24 cellular contexts compared by ENCODE assay signal in the genomic region with DNA sequence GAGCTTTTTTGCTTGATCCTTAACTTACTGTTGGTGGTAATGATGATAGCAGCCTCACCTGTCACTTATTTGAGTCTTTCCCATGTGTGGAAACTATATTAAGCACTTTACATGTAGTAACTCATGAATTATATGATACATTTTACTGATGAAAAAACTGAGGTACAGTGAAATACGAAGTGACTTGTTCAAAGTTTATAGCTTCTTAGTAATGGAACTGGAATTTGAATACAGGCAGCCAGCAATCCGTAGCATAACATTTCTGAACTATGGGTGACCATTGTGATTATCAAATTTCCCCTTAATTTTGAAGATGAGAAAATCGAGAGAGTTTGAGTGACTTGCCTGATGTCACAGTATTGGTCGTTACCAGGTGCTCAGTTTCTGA. TPM values are rescaled to one million over a fixed set of nuclear protein-coding genes. Genes with fewer than 3 reads are reported as not detected.
DNase-seq lines count a peak whose midpoint lies in the region; ATAC-seq lines count a peak whose summit lies in the region.
"Had no signal": no experiment of that assay in that cellular context is flagged by ENCODE, and none has a peak within 500 bp of the region (broad histone marks: within the 10 kb centered on the region; RNA-seq: fewer than 3 reads in every experiment).

No MANE protein-coding gene starts in this region.

- no peak overlapping the region for H4K8ac ChIP-seq in mesendoderm (ENCODE audit: low read depth, low read length)

- no peak for DNase-seq in activated T-cell treated with anti-CD3 and anti-CD28 coated beads, Interleukin-2, amount 50 U/mL, for 72 hours
- no peak for DNase-seq in activated T-cell treated with anti-CD3 and anti-CD28 coated beads, Interleukin-2, amount 50 U/mL, for 4 hours
- DNase-seq in HCEC 1CT = peak; percentile 17
- DNase-seq in iris pigment epithelial cell (ENCODE audit: low read depth) = peak; percentile 24
- no peak for DNase-seq in mesendoderm
- no peak for DNase-seq in left lobe of liver (ENCODE audit: low spot score)
- DNase-seq: ACHN; Caco-2; CD4-positive, alpha-beta memory T cell; DMS 273 treated with DMSO at 0.1 percent for 48 hours; DND-41; GDM1; MV-4-11; NCI-H1105 treated with DMSO at 0.1 percent for 48 hours; NCI-H2081; NCI-H2171; NCI-H524 treated with DMSO at 0.1 percent for 48 hours; SHP77 treated with DMSO at 0.1 percent for 48 hours had no signal

- H3K4me1 Mint-ChIP-seq in activated T-cell treated with anti-CD3 and anti-CD28 coated beads, Interleukin-2, amount 50 U/mL, for 72 hours (ENCODE audit: low read depth) = peaks cover 17% of the 10 kb centered on the region
- H3K4me1 Mint-ChIP-seq in activated T-cell treated with anti-CD3 and anti-CD28 coated beads, Interleukin-2, amount 50 U/mL, for 4 hours (ENCODE audit: low read depth) = peaks cover 19% of the 10 kb centered on the region

- peaks cover 20% of the 10 kb centered on the region for H3K4me1 ChIP-seq in skeletal muscle satellite cell (ENCODE audit: control insufficient read depth, insufficient read depth, low read length)
- no peaks in the 10 kb centered on the region for H3K4me1 ChIP-seq in mesendoderm (ENCODE audit: control insufficient read depth, low read depth, low read length)
- H3K4me1 ChIP-seq: Caco-2 had no signal

- H3K4me2 ChIP-seq in skeletal muscle satellite cell (ENCODE audit: low read length) = peak overlapping the region; percentile 38
- no peak overlapping the region for H3K4me2 ChIP-seq in mesendoderm (ENCODE audit: low read length)
- H3K4me2 ChIP-seq: BLaER1 treated with 17β-estradiol and CSF1 and Interleukin-3, amounts not matched to agents 10 nM and 100 nM; KMS-11 had no signal

- H2AK5ac ChIP-seq in mesendoderm (ENCODE audit: low read length) = no peak overlapping the region

- no CpG with 5 or more reads among the region's 4 CpGs for WGBS in mesendoderm (ENCODE audit: extremely low coverage, insufficient coverage, low lambda C conversion rate)

- peak overlapping the region; percentile 14 for H3K27ac Mint-ChIP-seq in activated T-cell treated with anti-CD3 and anti-CD28 coated beads, Interleukin-2, amount 50 U/mL, for 72 hours

- H2BK15ac ChIP-seq in mesendoderm (replicated peaks; ENCODE audit: low read depth) = no peak overlapping the region

- no peak overlapping the region for H3K56ac ChIP-seq in mesendoderm (ENCODE audit: low read length)

- H3K36me3 ChIP-seq in skeletal muscle satellite cell (ENCODE audit: insufficient read depth, low read length) = no peaks in the 10 kb centered on the region
- H3K36me3 ChIP-seq in mesendoderm (ENCODE audit: control insufficient read depth, insufficient read depth, low read length) = no peaks in the 10 kb centered on the region

- no peak overlapping the region for H3K4me3 ChIP-seq in skeletal muscle satellite cell (ENCODE audit: low read length)
- no peak overlapping the region for H3K4me3 ChIP-seq in mesendoderm (ENCODE audit: low read length)
- H3K4me3 ChIP-seq: BLaER1 treated with 17β-estradiol and CSF1 and Interleukin-3, amounts not matched to agents 10 nM and 100 nM; SK-N-MC had no signal

- H3K79me1 ChIP-seq in mesendoderm (ENCODE audit: low read length) = peaks cover 6% of the 10 kb centered on the region

- no peaks in the 10 kb centered on the region for H3K9me3 Mint-ChIP-seq in activated T-cell treated with anti-CD3 and anti-CD28 coated beads, Interleukin-2, amount 50 U/mL, for 72 hours
- H3K9me3 Mint-ChIP-seq in activated T-cell treated with anti-CD3 and anti-CD28 coated beads, Interleukin-2, amount 50 U/mL, for 4 hours = no peaks in the 10 kb centered on the region
- H3K9me3 Mint-ChIP-seq: CD4-positive, alpha-beta memory T cell had no signal

- no peak overlapping the region for H2BK120ac ChIP-seq in mesendoderm (ENCODE audit: low read depth, low read length)

- H3K4ac ChIP-seq in mesendoderm (ENCODE audit: low read depth, low read length) = no peak overlapping the region

- H3K4me3 Mint-ChIP-seq in activated T-cell treated with anti-CD3 and anti-CD28 coated beads, Interleukin-2, amount 50 U/mL, for 72 hours = no peak overlapping the region
- no peak overlapping the region for H3K4me3 Mint-ChIP-seq in activated T-cell treated with anti-CD3 and anti-CD28 coated beads, Interleukin-2, amount 50 U/mL, for 4 hours
- H3K4me3 Mint-ChIP-seq: CD4-positive, alpha-beta memory T cell had no signal

- H3K27me3 Mint-ChIP-seq in activated T-cell treated with anti-CD3 and anti-CD28 coated beads, Interleukin-2, amount 50 U/mL, for 72 hours (ENCODE audit: low read depth) = no peaks in the 10 kb centered on the region
- H3K27me3 Mint-ChIP-seq in activated T-cell treated with anti-CD3 and anti-CD28 coated beads, Interleukin-2, amount 50 U/mL, for 4 hours (ENCODE audit: low read depth) = no peaks in the 10 kb centered on the region
- H3K27me3 Mint-ChIP-seq: CD4-positive, alpha-beta memory T cell had no signal

- H3K23ac ChIP-seq in mesendoderm (ENCODE audit: low read length) = no peak overlapping the region

- no peaks in the 10 kb centered on the region for H3K79me2 ChIP-seq in mesendoderm (ENCODE audit: control insufficient read depth, insufficient read depth, low read length)

- no peak overlapping the region for H3K18ac ChIP-seq in mesendoderm (ENCODE audit: low read length)

- no peak for ATAC-seq in activated T-cell treated with anti-CD3 and anti-CD28 coated beads, Interleukin-2, amount 50 U/mL, for 72 hours (replicated peaks in 1 of 2)
- no peak for ATAC-seq in activated T-cell treated with anti-CD3 and anti-CD28 coated beads, Interleukin-2, amount 50 U/mL, for 4 hours
- ATAC-seq in left lobe of liver = no peak
- ATAC-seq in HG03457 (IDR thresholded peaks at IDR 0.05; ENCODE audit: unreplicated experiment) = no peak

- no peaks in the 10 kb centered on the region for H3K27me3 ChIP-seq in skeletal muscle satellite cell (ENCODE audit: control insufficient read depth, insufficient read depth, low read length)
- peaks cover 2% of the 10 kb centered on the region for H3K27me3 ChIP-seq in mesendoderm (ENCODE audit: insufficient read depth, low read length, poor library complexity)
- H3K27me3 ChIP-seq: BLaER1 treated with 17β-estradiol and CSF1 and Interleukin-3, amounts not matched to agents 10 nM and 100 nM had no signal

- peaks cover 0 to 3% of the 10 kb centered on the region in 2 donors for H3K36me3 Mint-ChIP-seq in activated T-cell treated with anti-CD3 and anti-CD28 coated beads, Interleukin-2, amount 50 U/mL, for 72 hours (ENCODE audit: insufficient read depth in 2 of 2)
- H3K36me3 Mint-ChIP-seq in activated T-cell treated with anti-CD3 and anti-CD28 coated beads, Interleukin-2, amount 50 U/mL, for 4 hours (ENCODE audit: insufficient read depth) = peaks cover 16% of the 10 kb centered on the region

- peak overlapping the region; percentile 15 for H3K9ac ChIP-seq in skeletal muscle satellite cell (ENCODE audit: low read depth, low read length)
- no peak overlapping the region for H3K9ac ChIP-seq in mesendoderm (ENCODE audit: low read length)
- H3K9ac ChIP-seq: BLaER1 treated with 17β-estradiol and CSF1 and Interleukin-3, amounts not matched to agents 10 nM and 100 nM; KMS-11 had no signal

- H4K5ac ChIP-seq in mesendoderm (ENCODE audit: low read length) = no peak overlapping the region

- H2BK5ac ChIP-seq in mesendoderm (ENCODE audit: low read length) = no peak overlapping the region

- no peak overlapping the region for H3K27ac ChIP-seq in mesendoderm (ENCODE audit: low read depth, low read length)
- H3K27ac ChIP-seq: 22Rv1; BLaER1 treated with 17β-estradiol and CSF1 and Interleukin-3, amounts not matched to agents 10 nM and 100 nM; KMS-11; SK-N-MC had no signal

- no peaks in the 10 kb centered on the region for H3K9me3 ChIP-seq in skeletal muscle satellite cell (replicated peaks; ENCODE audit: low read length)
- H3K9me3 ChIP-seq: Caco-2 had no signal

RNA-seq across cellular contexts. Expression of a gene that starts 17.3 kb away (rescaled TPM):
- 10 to 100 TPM; 18.1 to 23.8 TPM for total RNA-seq in activated T-cell treated with anti-CD3 and anti-CD28 coated beads, Interleukin-2, amount 50 U/mL, for 72 hours
- total RNA-seq in activated T-cell treated with anti-CD3 and anti-CD28 coated beads, Interleukin-2, amount 50 U/mL, for 4 hours = 10 to 100 TPM; 12.2 to 16.0 (median 13.5) TPM
- total RNA-seq in skeletal muscle satellite cell (2012; rRNA removed) = 45.4 and 45.9 TPM in 2 replicates
- polyA plus RNA-seq in mesendoderm (2013, experiment 1 of 2) = 21.5 TPM
- polyA plus RNA-seq in mesendoderm (2013, experiment 2 of 2) = 21.5 TPM
- 11.3 TPM for total RNA-seq in left lobe of liver

Comparison
In these comparisons a context has a peak if more than half of its experiments do, and no peak if none do; other contexts are left out.
1. DNase-seq: peak in HCEC 1CT (single experiment) and iris pigment epithelial cell (single experiment); none in activated T-cell treated with anti-CD3 and anti-CD28 coated beads, Interleukin-2, amount 50 U/mL, for 72 hours (0 of 2), activated T-cell treated with anti-CD3 and anti-CD28 coated beads, Interleukin-2, amount 50 U/mL, for 4 hours (single experiment), mesendoderm (single experiment) and left lobe of liver (single experiment).